Comparison of ENCODE assay signal across 9 cellular contexts in the genomic region with DNA sequence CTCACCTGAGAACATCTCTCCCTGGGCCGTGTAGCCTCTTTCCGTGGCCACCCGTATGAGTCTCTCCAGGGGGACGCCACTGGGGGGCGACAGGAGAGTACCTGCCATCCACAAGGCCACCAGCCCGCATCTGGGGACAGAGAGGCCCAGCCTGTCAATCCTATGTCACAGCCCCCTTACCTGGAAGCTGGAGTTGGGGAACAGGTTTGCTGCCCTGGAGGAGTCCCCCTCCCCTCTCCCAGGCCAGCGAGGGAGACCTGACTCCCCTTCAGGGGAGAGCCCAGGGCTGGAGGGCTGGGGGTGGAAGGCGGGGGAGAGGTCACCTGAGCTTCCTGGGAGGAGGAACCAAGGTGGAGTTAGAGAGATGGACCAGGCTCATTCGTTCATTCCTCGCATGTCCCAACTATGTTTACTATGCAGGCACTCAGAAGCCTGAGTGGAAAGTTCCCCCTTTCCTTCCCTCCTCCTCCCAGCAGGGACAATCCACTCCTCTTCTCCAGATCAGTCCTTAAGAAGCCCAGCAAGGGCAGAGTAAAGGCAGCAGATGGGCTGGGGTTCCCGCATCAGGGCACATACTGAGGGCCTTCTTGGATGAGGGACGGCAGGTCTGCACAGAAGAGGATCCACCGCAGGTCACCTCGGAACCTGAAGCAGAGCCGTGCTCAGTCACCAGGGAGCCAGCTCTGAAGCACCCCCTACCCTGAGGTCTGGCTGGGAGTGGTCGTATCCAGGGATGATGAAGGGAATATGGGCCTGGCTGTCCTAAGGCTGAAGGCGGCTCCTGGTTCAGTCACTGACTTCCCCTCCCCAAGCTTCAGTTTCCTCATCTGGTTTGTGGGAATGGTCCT. TPM values are rescaled to one million over a fixed set of nuclear protein-coding genes. Genes with fewer than 3 reads are reported as not detected.
DNase-seq lines count a peak whose midpoint lies in the region; ATAC-seq, FAIRE-seq and TF ChIP-seq lines count a peak whose summit lies in the region.
"Had no signal": no experiment of that assay in that cellular context is flagged by ENCODE, and none has a peak within 500 bp of the region (broad histone marks: within the 10 kb centered on the region; RNA-seq: fewer than 3 reads in every experiment).

No MANE protein-coding gene starts in this region.

- H3K9me3 ChIP-seq in Panc1 (ENCODE audit: control insufficient read depth, insufficient read depth, low read depth, low read length) (no peaks in the 10 kb centered on the region), psoas muscle (no peaks in the 10 kb centered on the region), T-helper 17 cell (ENCODE audit: control insufficient read depth, low read length, poor library complexity, severe bottlenecking) (no peaks in the 10 kb centered on the region)

- H3K27me3 ChIP-seq in Panc1 (ENCODE audit: control insufficient read depth, insufficient read depth, low read length) (no peaks in the 10 kb centered on the region), psoas muscle (ENCODE audit: insufficient read depth in 3 of 3, low read length in 2 of 3) (no peaks in the 10 kb centered on the region)

- H3K4me3 ChIP-seq in Panc1 (ENCODE audit: low read depth in 2 of 2, low read length in 2 of 2) = no peak overlapping the region
- no peak overlapping the region for H3K4me3 ChIP-seq in psoas muscle

- 67 to 78% (median 73%) methylated on average over 17 of the region's 17 CpGs for WGBS in psoas muscle, 3 donors

- H3K27me3 Mint-ChIP-seq in T-helper 17 cell (no peaks in the 10 kb centered on the region), immature natural killer cell (ENCODE audit: low read depth in 3 of 3) (peaks cover 0 to 2% (median 0%) of the 10 kb centered on the region in 3 donors)
- H3K27me3 Mint-ChIP-seq: activated naive CD4-positive, alpha-beta T cell treated with anti-CD3 and anti-CD28 coated beads, Interleukin-2, amount 50 U/mL, for 24 hours had no signal

- in situ Hi-C loops in Panc1 (cut with HindIII; ENCODE audit: low pct_unique_long_range_greater_than_20kb, low sequenced_read_pairs) = no loop called here

- H3K27ac ChIP-seq in Panc1 (ENCODE audit: low read length) (peak overlapping the region; percentile 23; the same call in 1 of the 2 replicates), epithelial cell of prostate (peak overlapping the region; percentile 5), psoas muscle (peak overlapping the region; percentile 10)

- no peak for FAIRE-seq in GM12891 (lab: Jason Lieb, UNC)

- no TSS peak for BruUV-seq in Panc1 (replicated peaks; lab: Mats Ljungman, UMichigan)

- no peak for TF ChIP-seq POLR2A in GM12891 (IDR thresholded peaks at IDR 0.05; ENCODE audit: low read depth, low read length)

- ATAC-seq in Panc1 (0 out of 2 replicates have a peak, but pooled peaks have one; percentile 25), psoas muscle (no peak), HG03378 (IDR thresholded peaks at IDR 0.05; ENCODE audit: unreplicated experiment) (no peak), T-helper 17 cell (no peak), HG03342 (IDR thresholded peaks at IDR 0.05; ENCODE audit: unreplicated experiment) (no peak)

- H3K36me3 ChIP-seq in Panc1 (ENCODE audit: control insufficient read depth, insufficient read depth, low read length) (no peaks in the 10 kb centered on the region; the same call in 1 of the 2 replicates), psoas muscle (ENCODE audit: insufficient read depth in 1 of 2, low read depth in 1 of 2) (peaks cover 0 to 34% of the 10 kb centered on the region in 2 donors)

- TF ChIP-seq CTCF in Panc1 (IDR thresholded peaks at IDR 0.05) = no peak
- TF ChIP-seq CTCF in psoas muscle (IDR thresholded peaks at IDR 0.05) = peak; percentile 14

- H3K27ac Mint-ChIP-seq in T-helper 17 cell = no peak overlapping the region
- no peak overlapping the region for H3K27ac Mint-ChIP-seq in immature natural killer cell
- H3K27ac Mint-ChIP-seq: activated naive CD4-positive, alpha-beta T cell treated with anti-CD3 and anti-CD28 coated beads, Interleukin-2, amount 50 U/mL, for 24 hours had no signal

- H3K4me1 ChIP-seq in Panc1 (ENCODE audit: control insufficient read depth, insufficient read depth, low read length) (peaks cover 6% of the 10 kb centered on the region), psoas muscle (peaks cover 10% of the 10 kb centered on the region)

- CTCF ChIA-PET in Panc1 (lab: Charles Lee) = no interaction called here

- H3K36me3 Mint-ChIP-seq in T-helper 17 cell (ENCODE audit: low read depth) (no peaks in the 10 kb centered on the region), immature natural killer cell (no peaks in the 10 kb centered on the region)
- H3K36me3 Mint-ChIP-seq: activated naive CD4-positive, alpha-beta T cell treated with anti-CD3 and anti-CD28 coated beads, Interleukin-2, amount 50 U/mL, for 24 hours had no signal

- H3K9me3 Mint-ChIP-seq in immature natural killer cell = no peaks in the 10 kb centered on the region
- H3K9me3 Mint-ChIP-seq: activated naive CD4-positive, alpha-beta T cell treated with anti-CD3 and anti-CD28 coated beads, Interleukin-2, amount 50 U/mL, for 24 hours had no signal

- intact Hi-C loops in Panc1 (cut with micrococcal nuclease; ENCODE audit: unreplicated experiment) = no loop called here
- intact Hi-C loops in psoas muscle (cut with DNase I) = no loop called here

- H3K4me3 Mint-ChIP-seq in T-helper 17 cell (no peak overlapping the region), immature natural killer cell (no peak overlapping the region)
- H3K4me3 Mint-ChIP-seq: activated naive CD4-positive, alpha-beta T cell treated with anti-CD3 and anti-CD28 coated beads, Interleukin-2, amount 50 U/mL, for 24 hours had no signal

- POLR2A ChIA-PET in Panc1 (lab: Charles Lee) = interaction anchor here (1.4 kb wide), 1 partner anchor 23 kb away, joined by 8 read pairs; no protein-coding TSS in a partner anchor

- peaks cover 9% of the 10 kb centered on the region for H3K4me1 Mint-ChIP-seq in T-helper 17 cell
- H3K4me1 Mint-ChIP-seq in immature natural killer cell = peaks cover 4 to 9% of the 10 kb centered on the region in 2 donors

- DNase-seq in GM12891 (ENCODE audit: insufficient read length, low spot score) (peak; percentile 43), Panc1 (ENCODE audit: low read depth, low spot score) (no peak), epithelial cell of prostate (ENCODE audit: low read depth, low spot score) (no peak), psoas muscle (no peak), T-helper 17 cell (no peak), immature natural killer cell (no peak)

TF ChIP-seq in GM12891, 5 proteins besides CTCF, POLR2A, EP300 and RAD21:
- TF ChIP-seq PAX5 (IDR thresholded peaks at IDR 0.05; ENCODE audit: insufficient read depth, low read length, severe bottlenecking) (no peak), SPI1 (IDR thresholded peaks at IDR 0.05; ENCODE audit: low read depth, low read length) (no peak), TAF1 (IDR thresholded peaks at IDR 0.05; ENCODE audit: low read depth, low read length) (no peak), POLR2AphosphoS5 (IDR thresholded peaks at IDR 0.05; ENCODE audit: low read depth, low read length) (no peak), POU2F2 (IDR thresholded peaks at IDR 0.05; ENCODE audit: low read depth, low read length) (no peak)

RNA-seq across cellular contexts. Expression of a gene that starts 5.5 kb away (rescaled TPM):
- 15.2 TPM for polyA plus RNA-seq in GM12891 (2012; ENCODE audit: low read depth, missing spikeins)
- total RNA-seq in Panc1 (2021; ENCODE audit: unreplicated experiment) (5.5 TPM), psoas muscle (10 to 100 TPM in 2 of 4 donors, 1 to 10 TPM in 2; 6.7 to 13.3 (median 9.6) TPM), T-helper 17 cell (1 to 10 TPM; 6.7 to 7.8 TPM)
- 8.5 TPM for polyA plus RNA-seq in Panc1 (2012; ENCODE audit: insufficient read length)
- polyA plus RNA-seq in psoas muscle (1 to 10 TPM; 5.1 to 8.9 (median 6.6) TPM), immature natural killer cell (1 to 10 TPM in 2 of 3 donors, not detected in 1; 3.1 to 6.2 TPM)

RNA-seq across cellular contexts. Expression of a gene that starts 6.2 kb away (rescaled TPM):
- 103 TPM for polyA plus RNA-seq in GM12891 (2012; ENCODE audit: low read depth, missing spikeins)
- total RNA-seq in Panc1 (2021; ENCODE audit: unreplicated experiment) (104 TPM), psoas muscle (10 to 100 TPM; 27.5 to 43.6 (median 33.5) TPM), T-helper 17 cell (10 to 100 TPM; 67.3 to 81.8 TPM)
- 96.6 TPM for polyA plus RNA-seq in Panc1 (2012; ENCODE audit: insufficient read length)
- polyA plus RNA-seq in psoas muscle (10 to 100 TPM; 21.5 to 34.2 (median 22.5) TPM), immature natural killer cell (10 to 100 TPM; 28.9 to 78.7 (median 39.2) TPM)

RNA-seq across cellular contexts. Expression of a gene that starts 27.9 kb away (rescaled TPM):
- 3.3 TPM for polyA plus RNA-seq in GM12891 (2012; ENCODE audit: low read depth, missing spikeins)
- total RNA-seq in Panc1 (2021; ENCODE audit: unreplicated experiment) (7.2 TPM), psoas muscle (10 to 100 TPM in 3 of 4 donors, 1 to 10 TPM in 1; 6.9 to 16.7 (median 14.2) TPM), T-helper 17 cell (1 to 10 TPM; 6.5 to 8.3 TPM)
- 9.1 TPM for polyA plus RNA-seq in Panc1 (2012; ENCODE audit: insufficient read length)
- polyA plus RNA-seq in psoas muscle (10 to 100 TPM; 10.2 to 19.2 (median 16.6) TPM), immature natural killer cell (1 to 10 TPM; 3.8 to 8.1 (median 4.5) TPM)

RNA-seq across cellular contexts. Expression of a gene that starts 28.1 kb away (rescaled TPM):
- 23.6 TPM for polyA plus RNA-seq in GM12891 (2012; ENCODE audit: low read depth, missing spikeins)
- total RNA-seq in Panc1 (2021; ENCODE audit: unreplicated experiment) (15.6 TPM), psoas muscle (10 to 100 TPM in 3 of 4 donors, 1 to 10 TPM in 1; 6.8 to 16.2 (median 13.7) TPM), T-helper 17 cell (10 to 100 TPM; 25.1 to 35.6 TPM)
- polyA plus RNA-seq in Panc1 (2012; ENCODE audit: insufficient read length) = 18.5 TPM
- polyA plus RNA-seq in psoas muscle (10 to 100 TPM; 13.2 to 43.1 (median 16.1) TPM), immature natural killer cell (10 to 100 TPM; 18.3 to 23.5 (median 20.8) TPM)

RNA-seq across cellular contexts. Expression of a gene that starts 30.5 kb away (rescaled TPM):
- 1.9 TPM for polyA plus RNA-seq in GM12891 (2012; ENCODE audit: low read depth, missing spikeins)
- 2.2 TPM for total RNA-seq in Panc1 (2021; ENCODE audit: unreplicated experiment)
- polyA plus RNA-seq in Panc1 (2012; ENCODE audit: insufficient read length) = 1.4 TPM
- total RNA-seq in psoas muscle = 1 to 10 TPM in 1 of 4 donors, not detected in 3; 1.3 TPM
- polyA plus RNA-seq in psoas muscle = under 1 TPM in 2 of 3 donors, not detected in 1; 0.38 to 0.77 TPM
- not detected for total RNA-seq in T-helper 17 cell
- polyA plus RNA-seq in immature natural killer cell = not detected
